In the genomic region with DNA sequence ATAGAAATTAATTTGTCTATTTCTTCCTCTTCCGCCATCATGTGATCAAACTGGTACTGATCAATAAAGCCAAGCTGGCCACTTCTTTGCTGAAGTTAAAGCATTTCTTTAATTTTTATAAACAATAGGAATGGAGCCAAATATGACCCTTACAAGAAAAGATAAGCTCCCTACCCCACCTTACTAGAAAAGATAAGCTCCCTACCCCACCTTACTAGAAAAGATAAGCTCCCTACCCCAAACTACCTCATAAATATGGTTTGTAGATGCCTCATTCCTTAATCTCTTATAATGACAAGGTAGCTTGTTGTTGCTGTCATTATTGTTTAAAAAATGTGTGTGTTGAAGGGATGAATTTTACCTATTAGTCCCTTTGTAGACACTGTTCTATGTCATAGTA, we compare ENCODE assay signal across 22 cellular contexts. TPM values are rescaled to one million over a fixed set of nuclear protein-coding genes. Genes with fewer than 3 reads are reported as not detected.
DNase-seq lines count a peak whose midpoint lies in the region; ATAC-seq, FAIRE-seq and TF ChIP-seq lines count a peak whose summit lies in the region.
"Had no signal": no experiment of that assay in that cellular context is flagged by ENCODE, and none has a peak within 500 bp of the region (broad histone marks: within the 10 kb centered on the region; RNA-seq: fewer than 3 reads in every experiment).

No MANE protein-coding gene starts in this region.

- no peaks in the 10 kb centered on the region for H3K36me3 Mint-ChIP-seq in CD4-positive, alpha-beta T cell (ENCODE audit: low read depth)
- H3K36me3 Mint-ChIP-seq: CD4-positive, CD25-positive, alpha-beta regulatory T cell; CD8-positive, alpha-beta memory T cell had no signal

- CTCF ChIA-PET in CD4-positive, alpha-beta T cell (lab: Charles Lee): no interaction called here

- DNase-seq in NCI-H82 (lab: John Stamatoyannopoulos, UW): peak; percentile 27
- no peak for DNase-seq in NCI-H82 treated with DMSO at 0.1 percent for 48 hours (lab: John Stamatoyannopoulos, UW; ENCODE audit: unreplicated experiment)
- no peak for DNase-seq in CD4-positive, alpha-beta T cell
- peak; percentile 63 to 81 for DNase-seq in erythroblast (lab: John Stamatoyannopoulos, UW)
- DNase-seq in GM19239 (ENCODE audit: insufficient read length, low spot score): no peak
- DNase-seq in NCI-H2081 (lab: John Stamatoyannopoulos, UW): no peak
- DNase-seq: CD4-positive, CD25-positive, alpha-beta regulatory T cell; CD8-positive, alpha-beta memory T cell; DMS 273 treated with DMSO at 0.1 percent for 48 hours; DMS79; EL; GDM1; H9 had no signal

- POLR2A ChIA-PET in CD4-positive, alpha-beta T cell (lab: Charles Lee): interaction anchor here (2.2 kb wide), 1 partner anchor 18 kb away, joined by 11 read pairs; a partner anchor contains a TSS

- intact Hi-C loops in CD4-positive, alpha-beta T cell (cut with DNase I, micrococcal nuclease): no loop called here

- H3K9me3 ChIP-seq in CD4-positive, alpha-beta T cell (ENCODE audit: control insufficient read depth, low read length): no peaks in the 10 kb centered on the region
- H3K9me3 ChIP-seq: BLaER1 had no signal

- no peak for TF ChIP-seq POLR2A in erythroblast (IDR thresholded peaks at IDR 0.05; ENCODE audit: low read length)

- no peaks in the 10 kb centered on the region for H3K27me3 Mint-ChIP-seq in CD4-positive, alpha-beta T cell
- H3K27me3 Mint-ChIP-seq: B cell; CD4-positive, CD25-positive, alpha-beta regulatory T cell; CD8-positive, alpha-beta memory T cell had no signal

- H3K9me3 Mint-ChIP-seq in CD4-positive, alpha-beta T cell: no peaks in the 10 kb centered on the region
- H3K9me3 Mint-ChIP-seq: CD8-positive, alpha-beta memory T cell; GM23338; H9 had no signal

- no peaks in the 10 kb centered on the region for H3K27me3 ChIP-seq in CD4-positive, alpha-beta T cell (ENCODE audit: control insufficient read depth, insufficient read depth, low read length)
- H3K27me3 ChIP-seq: BLaER1 had no signal

- no peak overlapping the region for H3K4me3 Mint-ChIP-seq in CD4-positive, alpha-beta T cell
- H3K4me3 Mint-ChIP-seq: B cell; CD4-positive, CD25-positive, alpha-beta regulatory T cell; CD8-positive, alpha-beta memory T cell; GM23338; H9 had no signal

- H3K27ac ChIP-seq in CD4-positive, alpha-beta T cell (ENCODE audit: low read depth, low read length): no peak overlapping the region
- H3K27ac ChIP-seq: 22Rv1, BLaER1, C4-2B had no signal

- peak overlapping the region; percentile 22 for H3K27ac Mint-ChIP-seq in CD4-positive, alpha-beta T cell
- H3K27ac Mint-ChIP-seq: B cell, GM23338, H9 had no signal

- no peak for FAIRE-seq in GM19239 (lab: Jason Lieb, UNC)
- FAIRE-seq: A204.1, D721Med, GM12878 had no signal

- no peak for ATAC-seq in CD4-positive, alpha-beta T cell (ENCODE audit: poor library complexity)
- ATAC-seq: GM12878, GM23338, HCT116 had no signal

- peaks cover 26% of the 10 kb centered on the region for H3K4me1 Mint-ChIP-seq in CD4-positive, alpha-beta T cell (ENCODE audit: low read depth)
- H3K4me1 Mint-ChIP-seq: GM23338, H9 had no signal

- TF ChIP-seq CTCF in CD4-positive, alpha-beta T cell (IDR thresholded peaks at IDR 0.05): no peak

RNA-seq across cellular contexts. Expression of a gene that starts 17.5 kb away (rescaled TPM):
- total RNA-seq in CD4-positive, alpha-beta T cell: 10 to 100 TPM; 50.7 to 51.4 TPM

Comparison
In these comparisons a context has a peak if more than half of its experiments do, and no peak if none do; other contexts are left out.
1. DNase-seq: peak in NCI-H82 (single experiment) and erythroblast (2 of 2); none in NCI-H82 treated with DMSO at 0.1 percent for 48 hours (single experiment), CD4-positive, alpha-beta T cell (0 of 10), GM19239 (single experiment) and NCI-H2081 (0 of 2).